ENCODE assay signal across 1 cellular context in genomic region chr2:71129891-71130324, GRCh38.
TF ChIP-seq lines count a peak whose summit lies in the region.

MCEE (minus strand) TSS chr2:71130229; CDS start chr2:71130219, 10 bp downstream.

TF ChIP-seq in GM12878, 131 proteins besides CTCF, POLR2A, EP300 and RAD21 (continued from another document and continues in another):
- TF ChIP-seq NFIC (IDR thresholded peaks at IDR 0.05; ENCODE audit: low read depth, low read length) (no peak), REST (IDR thresholded peaks at IDR 0.05; ENCODE audit: low read depth, low read length) (peak; percentile 75), NBN (IDR thresholded peaks at IDR 0.05) (no peak), IKZF2 (IDR thresholded peaks at IDR 0.05) (peak; percentile 2 to 12; a peak in 1 of 4 replicates), POLR2AphosphoS5 (IDR thresholded peaks at IDR 0.05; ENCODE audit: low read length) (0 out of 2 replicates have a peak, but pooled peaks have one; percentile 23), EZH2 (IDR thresholded peaks at IDR 0.05; ENCODE audit: borderline replicate concordance, control insufficient read depth, low read depth, low read length) (no peak), NR2C1 (IDR thresholded peaks at IDR 0.05) (no peak), POLR2AphosphoS2 (IDR thresholded peaks at IDR 0.05; ENCODE audit: low read depth, low read length) (no peak), STAT1 (conservative IDR thresholded peaks at IDR 0.05) (no peak), CBFB (IDR thresholded peaks at IDR 0.05; ENCODE audit: low read depth) (no peak), CHD2 (IDR thresholded peaks at IDR 0.05; ENCODE audit: borderline replicate concordance, low read depth, low read length) (no peak), ZNF24 (IDR thresholded peaks at IDR 0.05) (no peak), ZNF217 (IDR thresholded peaks at IDR 0.05) (no peak), DPF2 (IDR thresholded peaks at IDR 0.05) (no peak), FOXK2 (IDR thresholded peaks at IDR 0.05) (no peak), JUNB (IDR thresholded peaks at IDR 0.05) (no peak), TCF3 (IDR thresholded peaks at IDR 0.05; ENCODE audit: borderline replicate concordance, insufficient read depth, low read depth, low read length) (0 out of 2 replicates have a peak, but pooled peaks have one; percentile 11), NR2C2 (IDR thresholded peaks at IDR 0.05; ENCODE audit: borderline replicate concordance, control insufficient read depth, insufficient read length, low read depth) (no peak), MXI1 (IDR thresholded peaks at IDR 0.05; ENCODE audit: low read depth, low read length) (no peak), MYC (IDR thresholded peaks at IDR 0.05; ENCODE audit: insufficient read depth, insufficient read length, insufficient replicate concordance, low read length, severe bottlenecking) (peak; percentile 42), PAX5 (IDR thresholded peaks at IDR 0.05; ENCODE audit: borderline replicate concordance, low read depth, low read length) (0 out of 2 replicates have a peak, but pooled peaks have one; percentile 9), ESRRA (IDR thresholded peaks at IDR 0.05; ENCODE audit: low read length) (no peak), IRF4 (IDR thresholded peaks at IDR 0.05; ENCODE audit: low read depth, low read length) (no peak), SIX5 (IDR thresholded peaks at IDR 0.05; ENCODE audit: low read depth, low read length, severe bottlenecking) (no peak), SREBF2 (IDR thresholded peaks at IDR 0.05; ENCODE audit: low read length) (no peak), SMAD5 (IDR thresholded peaks at IDR 0.05; ENCODE audit: low read depth) (no peak), MEF2A (IDR thresholded peaks at IDR 0.05; ENCODE audit: insufficient read depth, low read depth, low read length) (no peak), MAX (IDR thresholded peaks at IDR 0.05; ENCODE audit: low read depth, low read length) (no peak; the same call in 1 of the 2 replicates), MYB (IDR thresholded peaks at IDR 0.05; ENCODE audit: borderline replicate concordance, low read depth, low read length) (no peak), SPI1 (IDR thresholded peaks at IDR 0.05; ENCODE audit: borderline replicate concordance, insufficient read depth, low read depth, low read length) (no peak), YBX1 (IDR thresholded peaks at IDR 0.05) (no peak), IKZF1 (conservative IDR thresholded peaks at IDR 0.05) (0 out of 2 replicates have a peak, but pooled peaks have one; percentile 53), BCL11A (IDR thresholded peaks at IDR 0.05; ENCODE audit: low read depth, low read length) (no peak), NFXL1 (IDR thresholded peaks at IDR 0.05; ENCODE audit: borderline replicate concordance) (no peak), CEBPZ (IDR thresholded peaks at IDR 0.05; ENCODE audit: low read depth, low read length) (no peak), CHD1 (IDR thresholded peaks at IDR 0.05; ENCODE audit: low read depth, low read length) (no peak), PML (IDR thresholded peaks at IDR 0.05; ENCODE audit: low read length) (no peak), SUPT20H (IDR thresholded peaks at IDR 0.05; ENCODE audit: borderline replicate concordance, control insufficient read depth, low read depth, low read length) (no peak), SIN3A (IDR thresholded peaks at IDR 0.05; ENCODE audit: low read depth, low read length) (0 out of 2 replicates have a peak, but pooled peaks have one; percentile 45), SP1 (IDR thresholded peaks at IDR 0.05; ENCODE audit: low read depth, low read length) (no peak), EED (IDR thresholded peaks at IDR 0.05; ENCODE audit: low read depth) (0 out of 2 replicates have a peak, but pooled peaks have one; percentile 20), PAX8 (IDR thresholded peaks at IDR 0.05) (no peak), SREBF1 (IDR thresholded peaks at IDR 0.05; ENCODE audit: low read length) (no peak), SMARCA5 (IDR thresholded peaks at IDR 0.05) (peak; percentile 47; the same call in 1 of the 2 replicates), ASH2L (IDR thresholded peaks at IDR 0.05; ENCODE audit: borderline replicate concordance, low read depth) (peak; percentile 39; the same call in 1 of the 2 replicates), TCF12 (IDR thresholded peaks at IDR 0.05; ENCODE audit: low read depth, low read length) (no peak), ZBTB33 (IDR thresholded peaks at IDR 0.05) (no peak), CEBPB (IDR thresholded peaks at IDR 0.05; ENCODE audit: borderline replicate concordance in 1 of 2, low read depth in 2 of 2, low read length in 2 of 2) (no peak), JUND (IDR thresholded peaks at IDR 0.05; ENCODE audit: low read depth, low read length) (no peak)
- TF ChIP-seq, protein P1, sequence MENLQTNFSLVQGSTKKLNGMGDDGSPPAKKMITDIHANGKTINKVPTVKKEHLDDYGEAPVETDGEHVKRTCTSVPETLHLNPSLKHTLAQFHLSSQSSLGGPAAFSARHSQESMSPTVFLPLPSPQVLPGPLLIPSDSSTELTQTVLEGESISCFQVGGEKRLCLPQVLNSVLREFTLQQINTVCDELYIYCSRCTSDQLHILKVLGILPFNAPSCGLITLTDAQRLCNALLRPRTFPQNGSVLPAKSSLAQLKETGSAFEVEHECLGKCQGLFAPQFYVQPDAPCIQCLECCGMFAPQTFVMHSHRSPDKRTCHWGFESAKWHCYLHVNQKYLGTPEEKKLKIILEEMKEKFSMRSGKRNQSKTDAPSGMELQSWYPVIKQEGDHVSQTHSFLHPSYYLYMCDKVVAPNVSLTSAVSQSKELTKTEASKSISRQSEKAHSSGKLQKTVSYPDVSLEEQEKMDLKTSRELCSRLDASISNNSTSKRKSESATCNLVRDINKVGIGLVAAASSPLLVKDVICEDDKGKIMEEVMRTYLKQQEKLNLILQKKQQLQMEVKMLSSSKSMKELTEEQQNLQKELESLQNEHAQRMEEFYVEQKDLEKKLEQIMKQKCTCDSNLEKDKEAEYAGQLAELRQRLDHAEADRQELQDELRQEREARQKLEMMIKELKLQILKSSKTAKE (IDR thresholded peaks at IDR 0.05; ENCODE audit: low read depth, poor library complexity, severe bottlenecking), result no peak
- TF ChIP-seq, protein P2, sequence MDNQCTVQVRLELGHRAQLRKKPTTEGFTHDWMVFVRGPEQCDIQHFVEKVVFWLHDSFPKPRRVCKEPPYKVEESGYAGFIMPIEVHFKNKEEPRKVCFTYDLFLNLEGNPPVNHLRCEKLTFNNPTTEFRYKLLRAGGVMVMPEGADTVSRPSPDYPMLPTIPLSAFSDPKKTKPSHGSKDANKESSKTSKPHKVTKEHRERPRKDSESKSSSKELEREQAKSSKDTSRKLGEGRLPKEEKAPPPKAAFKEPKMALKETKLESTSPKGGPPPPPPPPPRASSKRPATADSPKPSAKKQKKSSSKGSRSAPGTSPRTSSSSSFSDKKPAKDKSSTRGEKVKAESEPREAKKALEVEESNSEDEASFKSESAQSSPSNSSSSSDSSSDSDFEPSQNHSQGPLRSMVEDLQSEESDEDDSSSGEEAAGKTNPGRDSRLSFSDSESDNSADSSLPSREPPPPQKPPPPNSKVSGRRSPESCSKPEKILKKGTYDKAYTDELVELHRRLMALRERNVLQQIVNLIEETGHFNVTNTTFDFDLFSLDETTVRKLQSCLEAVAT (IDR thresholded peaks at IDR 0.05), result no peak
- TF ChIP-seq, protein P3, sequence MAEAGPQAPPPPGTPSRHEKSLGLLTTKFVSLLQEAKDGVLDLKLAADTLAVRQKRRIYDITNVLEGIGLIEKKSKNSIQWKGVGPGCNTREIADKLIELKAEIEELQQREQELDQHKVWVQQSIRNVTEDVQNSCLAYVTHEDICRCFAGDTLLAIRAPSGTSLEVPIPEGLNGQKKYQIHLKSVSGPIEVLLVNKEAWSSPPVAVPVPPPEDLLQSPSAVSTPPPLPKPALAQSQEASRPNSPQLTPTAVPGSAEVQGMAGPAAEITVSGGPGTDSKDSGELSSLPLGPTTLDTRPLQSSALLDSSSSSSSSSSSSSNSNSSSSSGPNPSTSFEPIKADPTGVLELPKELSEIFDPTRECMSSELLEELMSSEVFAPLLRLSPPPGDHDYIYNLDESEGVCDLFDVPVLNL (IDR thresholded peaks at IDR 0.05; ENCODE audit: low read depth, low read length), result no peak
- TF ChIP-seq, protein P4, sequence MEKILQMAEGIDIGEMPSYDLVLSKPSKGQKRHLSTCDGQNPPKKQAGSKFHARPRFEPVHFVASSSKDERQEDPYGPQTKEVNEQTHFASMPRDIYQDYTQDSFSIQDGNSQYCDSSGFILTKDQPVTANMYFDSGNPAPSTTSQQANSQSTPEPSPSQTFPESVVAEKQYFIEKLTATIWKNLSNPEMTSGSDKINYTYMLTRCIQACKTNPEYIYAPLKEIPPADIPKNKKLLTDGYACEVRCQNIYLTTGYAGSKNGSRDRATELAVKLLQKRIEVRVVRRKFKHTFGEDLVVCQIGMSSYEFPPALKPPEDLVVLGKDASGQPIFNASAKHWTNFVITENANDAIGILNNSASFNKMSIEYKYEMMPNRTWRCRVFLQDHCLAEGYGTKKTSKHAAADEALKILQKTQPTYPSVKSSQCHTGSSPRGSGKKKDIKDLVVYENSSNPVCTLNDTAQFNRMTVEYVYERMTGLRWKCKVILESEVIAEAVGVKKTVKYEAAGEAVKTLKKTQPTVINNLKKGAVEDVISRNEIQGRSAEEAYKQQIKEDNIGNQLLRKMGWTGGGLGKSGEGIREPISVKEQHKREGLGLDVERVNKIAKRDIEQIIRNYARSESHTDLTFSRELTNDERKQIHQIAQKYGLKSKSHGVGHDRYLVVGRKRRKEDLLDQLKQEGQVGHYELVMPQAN (conservative IDR thresholded peaks at IDR 0.05), result peak; percentile 94
- TF ChIP-seq, protein P5, sequence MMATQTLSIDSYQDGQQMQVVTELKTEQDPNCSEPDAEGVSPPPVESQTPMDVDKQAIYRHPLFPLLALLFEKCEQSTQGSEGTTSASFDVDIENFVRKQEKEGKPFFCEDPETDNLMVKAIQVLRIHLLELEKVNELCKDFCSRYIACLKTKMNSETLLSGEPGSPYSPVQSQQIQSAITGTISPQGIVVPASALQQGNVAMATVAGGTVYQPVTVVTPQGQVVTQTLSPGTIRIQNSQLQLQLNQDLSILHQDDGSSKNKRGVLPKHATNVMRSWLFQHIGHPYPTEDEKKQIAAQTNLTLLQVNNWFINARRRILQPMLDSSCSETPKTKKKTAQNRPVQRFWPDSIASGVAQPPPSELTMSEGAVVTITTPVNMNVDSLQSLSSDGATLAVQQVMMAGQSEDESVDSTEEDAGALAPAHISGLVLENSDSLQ (IDR thresholded peaks at IDR 0.05), result no peak
